1 cellular context compared by ENCODE assay signal in genomic region chr7:131518626-131519025, GRCh38.
TF ChIP-seq lines count a peak whose summit lies in the region.

No MANE protein-coding gene starts in this region.

TF ChIP-seq in GM23338, 12 proteins besides CTCF, POLR2A, EP300 and RAD21 (continued from another document):
- TF ChIP-seq REST (IDR thresholded peaks at IDR 0.05; ENCODE audit: unreplicated experiment) (no peak), ZNF114 (CRISPR knock-in tag; IDR thresholded peaks at IDR 0.05) (no peak), ZNF462 (CRISPR knock-in tag; IDR thresholded peaks at IDR 0.05) (no peak), EZH2 (IDR thresholded peaks at IDR 0.05; ENCODE audit: low read depth, unreplicated experiment) (no peak), ZNF331 (CRISPR knock-in tag; IDR thresholded peaks at IDR 0.05; ENCODE audit: low read depth) (no peak)
- TF ChIP-seq, protein P1, sequence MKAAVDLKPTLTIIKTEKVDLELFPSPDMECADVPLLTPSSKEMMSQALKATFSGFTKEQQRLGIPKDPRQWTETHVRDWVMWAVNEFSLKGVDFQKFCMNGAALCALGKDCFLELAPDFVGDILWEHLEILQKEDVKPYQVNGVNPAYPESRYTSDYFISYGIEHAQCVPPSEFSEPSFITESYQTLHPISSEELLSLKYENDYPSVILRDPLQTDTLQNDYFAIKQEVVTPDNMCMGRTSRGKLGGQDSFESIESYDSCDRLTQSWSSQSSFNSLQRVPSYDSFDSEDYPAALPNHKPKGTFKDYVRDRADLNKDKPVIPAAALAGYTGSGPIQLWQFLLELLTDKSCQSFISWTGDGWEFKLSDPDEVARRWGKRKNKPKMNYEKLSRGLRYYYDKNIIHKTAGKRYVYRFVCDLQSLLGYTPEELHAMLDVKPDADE (IDR thresholded peaks at IDR 0.05) = no peak
